1 cellular context compared by ENCODE assay signal in genomic region chr14:23602181-23603095, GRCh38.
TF ChIP-seq lines count a peak whose summit lies in the region.

No MANE protein-coding gene starts in this region.

TF ChIP-seq in HepG2, 621 proteins besides CTCF, POLR2A, EP300 and RAD21 (continued from another document and continues in another):
- peak; percentile 93; the same call in 1 of the 2 replicates for TF ChIP-seq ZNF280B (CRISPR knock-in tag; IDR thresholded peaks at IDR 0.05; ENCODE audit: borderline replicate concordance)
- TF ChIP-seq ZNF772 (CRISPR knock-in tag; IDR thresholded peaks at IDR 0.05): peak; percentile 35; the same call in 1 of the 2 replicates
- no peak for TF ChIP-seq EZH2 (conservative IDR thresholded peaks at IDR 0.05; ENCODE audit: low read depth, low read length)
- TF ChIP-seq KAT2B (IDR thresholded peaks at IDR 0.05; ENCODE audit: borderline replicate concordance, low read depth, low read length): no peak
- peak; percentile 69; the same call in 1 of the 2 replicates for TF ChIP-seq REPIN1 (CRISPR knock-in tag; IDR thresholded peaks at IDR 0.05; ENCODE audit: borderline replicate concordance, low read depth)
- TF ChIP-seq CC2D1A (CRISPR knock-in tag; IDR thresholded peaks at IDR 0.05): no peak
- no peak for TF ChIP-seq KLF12 (CRISPR knock-in tag; IDR thresholded peaks at IDR 0.05; ENCODE audit: borderline replicate concordance)
- TF ChIP-seq TFAP4 (IDR thresholded peaks at IDR 0.05; ENCODE audit: borderline replicate concordance, low read depth): peak; percentile 25; the same call in 1 of the 2 replicates
- TF ChIP-seq U2AF1 (optimal IDR thresholded peaks at IDR 0.05; ENCODE audit: low read depth, low read length): no peak
- no peak for TF ChIP-seq DZIP1 (CRISPR knock-in tag; IDR thresholded peaks at IDR 0.05)
- 0 out of 2 replicates have a peak, but pooled peaks have one; percentile 23 for TF ChIP-seq ZNF138 (CRISPR knock-in tag; IDR thresholded peaks at IDR 0.05; ENCODE audit: low read depth)
- no peak for TF ChIP-seq HOXA9 (CRISPR knock-in tag; IDR thresholded peaks at IDR 0.05; ENCODE audit: borderline replicate concordance)
- TF ChIP-seq ZNF251 (CRISPR knock-in tag; IDR thresholded peaks at IDR 0.05): no peak
- TF ChIP-seq ZNF10 (CRISPR knock-in tag; IDR thresholded peaks at IDR 0.05; ENCODE audit: borderline replicate concordance, low read depth): no peak
- no peak for TF ChIP-seq SETDB1 (CRISPR knock-in tag; IDR thresholded peaks at IDR 0.05; ENCODE audit: borderline replicate concordance)
- TF ChIP-seq SOX13 (IDR thresholded peaks at IDR 0.05): 0 out of 2 replicates have a peak, but pooled peaks have one; percentile 65
- peak in 1 of 2 experiments; percentile 88; a peak in 3 of 4 replicates for TF ChIP-seq SOX13 (CRISPR knock-in tag; conservative IDR thresholded peaks at IDR 0.05 in 1 of 2, IDR thresholded peaks at IDR 0.05 in 1 of 2)
- TF ChIP-seq ZIK1 (CRISPR knock-in tag; IDR thresholded peaks at IDR 0.05; ENCODE audit: borderline replicate concordance, low read depth): no peak; the same call in 1 of the 2 replicates
- no peak for TF ChIP-seq ZSCAN20 (CRISPR knock-in tag; IDR thresholded peaks at IDR 0.05; ENCODE audit: borderline replicate concordance)
- no peak for TF ChIP-seq AGO2 (optimal IDR thresholded peaks at IDR 0.05; ENCODE audit: low read depth, low read length)
- TF ChIP-seq NKX3-1 (CRISPR knock-in tag; IDR thresholded peaks at IDR 0.05): no peak
- TF ChIP-seq FOXO1 (CRISPR knock-in tag; IDR thresholded peaks at IDR 0.05): peak; percentile 45; the same call in 1 of the 2 replicates
- TF ChIP-seq PATZ1 (CRISPR knock-in tag; IDR thresholded peaks at IDR 0.05): peak; percentile 50; the same call in 1 of the 2 replicates
- no peak for TF ChIP-seq ZNF749 (CRISPR knock-in tag; IDR thresholded peaks at IDR 0.05; ENCODE audit: borderline replicate concordance)
- 0 out of 2 replicates have a peak, but pooled peaks have one; percentile 89 for TF ChIP-seq ZNF292 (CRISPR knock-in tag; IDR thresholded peaks at IDR 0.05; ENCODE audit: borderline replicate concordance, low read depth)
- 0 out of 2 replicates have a peak, but pooled peaks have one; percentile 51 for TF ChIP-seq ZNF230 (CRISPR knock-in tag; IDR thresholded peaks at IDR 0.05)
- TF ChIP-seq ZNF225 (CRISPR knock-in tag; IDR thresholded peaks at IDR 0.05): no peak
- peak; percentile 74 for TF ChIP-seq HNF1B (CRISPR knock-in tag; IDR thresholded peaks at IDR 0.05)
- TF ChIP-seq SATB2 (CRISPR knock-in tag; IDR thresholded peaks at IDR 0.05): 0 out of 2 replicates have a peak, but pooled peaks have one; percentile 47
- TF ChIP-seq PRDM4 (CRISPR knock-in tag; IDR thresholded peaks at IDR 0.05; ENCODE audit: borderline replicate concordance): no peak
- no peak for TF ChIP-seq TIGD3 (CRISPR knock-in tag; IDR thresholded peaks at IDR 0.05; ENCODE audit: borderline replicate concordance)
- no peak for TF ChIP-seq ZNF556 (CRISPR knock-in tag; IDR thresholded peaks at IDR 0.05; ENCODE audit: borderline replicate concordance)
- TF ChIP-seq MAX (IDR thresholded peaks at IDR 0.05): no peak
- TF ChIP-seq SKIL (CRISPR knock-in tag; IDR thresholded peaks at IDR 0.05; ENCODE audit: borderline replicate concordance): peak; percentile 93
- TF ChIP-seq SIN3B (IDR thresholded peaks at IDR 0.05; ENCODE audit: low read length): no peak
- TF ChIP-seq ATF1 (CRISPR knock-in tag; IDR thresholded peaks at IDR 0.05): no peak
- TF ChIP-seq THYN1 (CRISPR knock-in tag; IDR thresholded peaks at IDR 0.05; ENCODE audit: borderline replicate concordance, low read depth): 0 out of 2 replicates have a peak, but pooled peaks have one; percentile 17
- peak; percentile 26; the same call in 1 of the 2 replicates for TF ChIP-seq HBP1 (CRISPR knock-in tag; IDR thresholded peaks at IDR 0.05; ENCODE audit: low read depth)
- 0 out of 2 replicates have a peak, but pooled peaks have one; percentile 59 for TF ChIP-seq ZNF136 (CRISPR knock-in tag; IDR thresholded peaks at IDR 0.05; ENCODE audit: low read depth)
- peak; percentile 29; the same call in 1 of the 2 replicates for TF ChIP-seq PHF21A (CRISPR knock-in tag; IDR thresholded peaks at IDR 0.05)
- TF ChIP-seq ZNF773 (CRISPR knock-in tag; IDR thresholded peaks at IDR 0.05; ENCODE audit: borderline replicate concordance): no peak
- no peak for TF ChIP-seq HNRNPH1 (optimal IDR thresholded peaks at IDR 0.05; ENCODE audit: low read depth, low read length)
- peak; percentile 57; the same call in 1 of the 2 replicates for TF ChIP-seq SRY (CRISPR knock-in tag; IDR thresholded peaks at IDR 0.05)
- TF ChIP-seq ZNF333 (CRISPR knock-in tag; IDR thresholded peaks at IDR 0.05; ENCODE audit: borderline replicate concordance): no peak
- no peak for TF ChIP-seq ZNF569 (CRISPR knock-in tag; IDR thresholded peaks at IDR 0.05; ENCODE audit: borderline replicate concordance)
